8 cellular contexts compared by ENCODE assay signal in the genomic region with DNA sequence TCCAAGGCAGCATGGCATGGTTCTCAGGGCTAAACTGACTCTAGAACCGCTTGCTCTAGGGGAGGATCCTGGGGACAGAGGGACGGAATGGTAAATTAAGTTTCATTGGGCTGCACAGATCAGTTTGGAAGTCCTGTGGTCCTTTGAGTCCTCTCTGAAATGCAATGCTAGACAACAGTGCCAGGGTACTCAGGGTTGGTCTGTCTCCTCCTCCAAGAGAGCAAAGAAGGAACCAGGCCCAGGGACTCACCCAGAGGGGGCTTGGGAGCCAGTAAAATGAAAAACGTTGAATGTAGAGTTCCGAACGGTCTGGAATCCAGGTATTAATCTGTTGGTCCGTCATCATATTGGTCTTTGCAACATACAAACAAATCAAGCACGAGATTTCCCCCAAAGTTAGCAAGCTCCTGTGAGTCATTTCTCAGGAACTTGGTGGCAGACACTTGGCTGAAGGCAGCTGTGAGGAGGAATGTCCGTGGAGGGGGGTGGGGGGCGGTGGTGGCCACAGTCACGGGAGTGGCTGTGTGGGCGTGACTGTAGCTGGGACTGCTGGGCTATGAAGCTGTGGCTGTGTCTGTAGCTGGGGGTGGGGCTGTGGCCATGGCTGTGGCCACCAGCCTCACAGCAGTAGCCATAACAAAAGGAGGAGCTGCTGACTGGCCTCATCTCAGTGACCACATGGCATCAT. TPM values are rescaled to one million over a fixed set of nuclear protein-coding genes. Genes with fewer than 3 reads are reported as not detected.
DNase-seq lines count a peak whose midpoint lies in the region; ATAC-seq, FAIRE-seq and TF ChIP-seq lines count a peak whose summit lies in the region.

No MANE protein-coding gene starts in this region.

- H3K9me2 ChIP-seq in GM23338 (ENCODE audit: insufficient read depth), result no peaks in the 10 kb centered on the region
- no peaks in the 10 kb centered on the region for H3K9me2 ChIP-seq in SK-N-SH

- TF ChIP-seq EP300 in SK-N-SH (IDR thresholded peaks at IDR 0.05; ENCODE audit: borderline replicate concordance in 1 of 2, low read depth in 1 of 2, low read length in 1 of 2), result no peak

- no peak overlapping the region for H3K27ac ChIP-seq in GM23338 (ENCODE audit: low read depth)
- no peak overlapping the region for H3K27ac ChIP-seq in SK-N-SH (ENCODE audit: low read depth in 2 of 2, low read length in 1 of 2)
- H3K27ac ChIP-seq in fibroblast of lung (ENCODE audit: insufficient read depth, low read length), result peak overlapping the region; percentile 61
- no peak overlapping the region for H3K27ac ChIP-seq in rectal smooth muscle tissue (ENCODE audit: low read depth, low read length)

- no peak for FAIRE-seq in D721Med (lab: Jason Lieb, UNC)

- ATAC-seq in GM23338 (no peak), GM18858 (IDR thresholded peaks at IDR 0.05; ENCODE audit: unreplicated experiment) (no peak)

- H3K36me3 Mint-ChIP-seq in GM23338 (ENCODE audit: low read depth), result no peaks in the 10 kb centered on the region

- no peaks in the 10 kb centered on the region for H3F3A ChIP-seq in GM23338 (replicated peaks; ENCODE audit: low read depth)
- H3F3A ChIP-seq in SK-N-SH (replicated peaks; ENCODE audit: insufficient read depth), result no peaks in the 10 kb centered on the region

- no peak overlapping the region; the same call in 1 of the 2 replicates for H3K27ac Mint-ChIP-seq in GM23338

- H3K4me1 ChIP-seq in GM23338 (ENCODE audit: insufficient read depth), result peaks cover 26% of the 10 kb centered on the region
- H3K4me1 ChIP-seq in SK-N-SH (ENCODE audit: control insufficient read depth in 1 of 2, insufficient read depth in 2 of 2, low read depth in 1 of 2, low read length in 1 of 2), result peaks cover 0 to 3% of the 10 kb centered on the region in 2 experiments; a peak in 1 of 4 replicates
- peaks cover 24% of the 10 kb centered on the region for H3K4me1 ChIP-seq in fibroblast of lung (ENCODE audit: control insufficient read depth, extremely low read depth, insufficient read depth, low read length)
- H3K4me1 ChIP-seq in rectal smooth muscle tissue (ENCODE audit: control insufficient read depth, insufficient read depth, low read length), result peaks cover 13% of the 10 kb centered on the region

- H3K4me3 Mint-ChIP-seq in GM23338, result no peak overlapping the region

- H3K9me3 ChIP-seq in SK-N-SH (no peaks in the 10 kb centered on the region), fibroblast of lung (ENCODE audit: control insufficient read depth, insufficient read depth, low read depth, low read length) (no peaks in the 10 kb centered on the region)

- H3K27me3 ChIP-seq in GM23338 (ENCODE audit: insufficient read depth) (no peaks in the 10 kb centered on the region), SK-N-SH (ENCODE audit: insufficient read depth) (no peaks in the 10 kb centered on the region), fibroblast of lung (ENCODE audit: control insufficient read depth, insufficient read depth, low read length) (no peaks in the 10 kb centered on the region), rectal smooth muscle tissue (ENCODE audit: control insufficient read depth, insufficient read depth, low read length) (no peaks in the 10 kb centered on the region)

- no peaks in the 10 kb centered on the region for H4K20me1 ChIP-seq in GM23338 (replicated peaks; ENCODE audit: insufficient read depth)
- no peaks in the 10 kb centered on the region for H4K20me1 ChIP-seq in SK-N-SH (ENCODE audit: insufficient read depth)
- no peaks in the 10 kb centered on the region for H4K20me1 ChIP-seq in fibroblast of lung (ENCODE audit: control insufficient read depth, extremely low read depth, insufficient read depth, low read length)

- no peak overlapping the region for H3K4me3 ChIP-seq in GM23338
- no peak overlapping the region for H3K4me3 ChIP-seq in SK-N-SH (ENCODE audit: low read depth in 2 of 2, low read length in 1 of 2)
- H3K4me3 ChIP-seq in fibroblast of lung (replicated peaks in 1 of 4; ENCODE audit: control extremely low read depth in 1 of 4, insufficient read depth in 1 of 4, low read depth in 3 of 4, low read length in 4 of 4), result no peak overlapping the region
- peak overlapping the region; percentile 25 for H3K4me3 ChIP-seq in rectal smooth muscle tissue (ENCODE audit: low read length)

- POLR2A ChIA-PET in SK-N-SH (lab: Yijun Ruan, JAX), result no interaction called here

- TF ChIP-seq CTCF in GM23338 (conservative IDR thresholded peaks at IDR 0.05; ENCODE audit: low read depth in 2 of 2) (no peak), SK-N-SH (IDR thresholded peaks at IDR 0.05) (no peak), fibroblast of lung (conservative IDR thresholded peaks at IDR 0.05 in 1 of 2, IDR thresholded peaks at IDR 0.05 in 1 of 2; ENCODE audit: low read depth in 1 of 2, low read length in 2 of 2) (no peak), D721Med (IDR thresholded peaks at IDR 0.05; ENCODE audit: insufficient read depth, missing control alignments) (no peak)

- H3K36me3 ChIP-seq in GM23338 (ENCODE audit: insufficient read depth), result no peaks in the 10 kb centered on the region
- H3K36me3 ChIP-seq in SK-N-SH (replicated peaks in 1 of 2; ENCODE audit: control insufficient read depth in 1 of 2, insufficient read depth in 2 of 2, low read length in 1 of 2), result no peaks in the 10 kb centered on the region
- H3K36me3 ChIP-seq in fibroblast of lung (ENCODE audit: control insufficient read depth, insufficient read depth, low read length), result no peaks in the 10 kb centered on the region
- H3K36me3 ChIP-seq in rectal smooth muscle tissue (ENCODE audit: control insufficient read depth, insufficient read depth, low read length), result no peaks in the 10 kb centered on the region

- H3K4me1 Mint-ChIP-seq in GM23338, result peaks cover 40% of the 10 kb centered on the region

- peak; percentile 15 for DNase-seq in GM23338 (ENCODE audit: low spot score)
- DNase-seq in SK-N-SH, result no peak
- peak; percentile 87 to 92 for DNase-seq in fibroblast of lung (ENCODE audit: low read depth in 2 of 2)
- DNase-seq in D721Med (ENCODE audit: insufficient read length, low spot score), result no peak
- no peak for DNase-seq in DMS53 (lab: John Stamatoyannopoulos, UW)
- DNase-seq in cortex of kidney (lab: John Stamatoyannopoulos, UW), result no peak

- H3K4me2 ChIP-seq in GM23338, result peak overlapping the region; percentile 62; the same call in 1 of the 2 replicates
- H3K4me2 ChIP-seq in SK-N-SH, result no peak overlapping the region
- peak overlapping the region; percentile 77 for H3K4me2 ChIP-seq in fibroblast of lung (ENCODE audit: extremely low read depth, insufficient read depth, low read length)

- CTCF ChIA-PET in SK-N-SH (lab: Yijun Ruan, JAX), result no interaction called here

- H3K27me3 Mint-ChIP-seq in GM23338 (ENCODE audit: insufficient read depth, low read depth, poor library complexity), result peaks cover 16% of the 10 kb centered on the region

- TF ChIP-seq RAD21 in SK-N-SH (IDR thresholded peaks at IDR 0.05; ENCODE audit: low read length), result no peak

- WGBS in SK-N-SH (ENCODE audit: low lambda C conversion rate), result 48% methylated on average over 11 of the region's 11 CpGs

- H3K9ac ChIP-seq in SK-N-SH (no peak overlapping the region), fibroblast of lung (ENCODE audit: insufficient read depth, low read length) (no peak overlapping the region), rectal smooth muscle tissue (ENCODE audit: low read length) (no peak overlapping the region)

- no peaks in the 10 kb centered on the region for H3K79me2 ChIP-seq in GM23338 (replicated peaks; ENCODE audit: insufficient read depth)
- H3K79me2 ChIP-seq in SK-N-SH (ENCODE audit: insufficient read depth), result no peaks in the 10 kb centered on the region
- H3K79me2 ChIP-seq in fibroblast of lung (ENCODE audit: control insufficient read depth, insufficient read depth, low read length), result no peaks in the 10 kb centered on the region

- H3K9me3 Mint-ChIP-seq in GM23338, result no peaks in the 10 kb centered on the region

- H2AFZ ChIP-seq in GM23338 (no peak overlapping the region; the same call in 1 of the 2 replicates), SK-N-SH (ENCODE audit: low read depth) (no peak overlapping the region), fibroblast of lung (ENCODE audit: low read length) (no peak overlapping the region)

TF ChIP-seq in GM23338, 12 proteins besides CTCF, POLR2A, EP300 and RAD21 (continues in another document):
- TF ChIP-seq, protein P1, sequence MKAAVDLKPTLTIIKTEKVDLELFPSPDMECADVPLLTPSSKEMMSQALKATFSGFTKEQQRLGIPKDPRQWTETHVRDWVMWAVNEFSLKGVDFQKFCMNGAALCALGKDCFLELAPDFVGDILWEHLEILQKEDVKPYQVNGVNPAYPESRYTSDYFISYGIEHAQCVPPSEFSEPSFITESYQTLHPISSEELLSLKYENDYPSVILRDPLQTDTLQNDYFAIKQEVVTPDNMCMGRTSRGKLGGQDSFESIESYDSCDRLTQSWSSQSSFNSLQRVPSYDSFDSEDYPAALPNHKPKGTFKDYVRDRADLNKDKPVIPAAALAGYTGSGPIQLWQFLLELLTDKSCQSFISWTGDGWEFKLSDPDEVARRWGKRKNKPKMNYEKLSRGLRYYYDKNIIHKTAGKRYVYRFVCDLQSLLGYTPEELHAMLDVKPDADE (IDR thresholded peaks at IDR 0.05), result no peak

TF ChIP-seq in SK-N-SH, 30 proteins besides CTCF, POLR2A, EP300 and RAD21 (continues in another document):
- TF ChIP-seq POLR2AphosphoS5 (IDR thresholded peaks at IDR 0.05; ENCODE audit: low read depth, low read length), result no peak
- TF ChIP-seq, protein P2, sequence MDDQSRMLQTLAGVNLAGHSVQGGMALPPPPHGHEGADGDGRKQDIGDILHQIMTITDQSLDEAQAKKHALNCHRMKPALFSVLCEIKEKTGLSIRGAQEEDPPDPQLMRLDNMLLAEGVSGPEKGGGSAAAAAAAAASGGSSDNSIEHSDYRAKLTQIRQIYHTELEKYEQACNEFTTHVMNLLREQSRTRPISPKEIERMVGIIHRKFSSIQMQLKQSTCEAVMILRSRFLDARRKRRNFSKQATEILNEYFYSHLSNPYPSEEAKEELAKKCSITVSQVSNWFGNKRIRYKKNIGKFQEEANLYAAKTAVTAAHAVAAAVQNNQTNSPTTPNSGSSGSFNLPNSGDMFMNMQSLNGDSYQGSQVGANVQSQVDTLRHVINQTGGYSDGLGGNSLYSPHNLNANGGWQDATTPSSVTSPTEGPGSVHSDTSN (IDR thresholded peaks at IDR 0.05), result peak; percentile 17; the same call in 1 of the 2 replicates
- no peak for TF ChIP-seq MXI1 (IDR thresholded peaks at IDR 0.05; ENCODE audit: low read depth, low read length)

RNA-seq across cellular contexts. Expression of a gene that starts 40.8 kb away (rescaled TPM):
- 23.8 and 26.7 TPM in 2 replicates for total RNA-seq in GM23338 (2014; rRNA removed; shearing (Covaris generic))
- polyA plus RNA-seq in GM23338 (2016; fragmentation: Nextera tagmentation; extraction: Ambion mirVana), result 13.6 and 13.9 TPM in 2 replicates
- 3.2 and 3.6 TPM in 2 replicates for polyA plus RNA-seq in SK-N-SH (2012; rRNA removed)
- polyA plus RNA-seq in SK-N-SH (2012; cell fraction: cytosol; rRNA removed), result 5.4 and 6.1 TPM in 2 replicates
- 1.7 and 4.1 TPM in 2 replicates for polyA plus RNA-seq in SK-N-SH (2012; cell fraction: nucleus; rRNA removed)
- 10.3 and 15.5 TPM in 2 replicates for total RNA-seq in fibroblast of lung
- polyA plus RNA-seq in fibroblast of lung, result 9.9 and 12.4 TPM in 2 replicates
- 8.2 and 10.5 TPM in 2 replicates for polyA plus RNA-seq in fibroblast of lung (2012)
- 2.4 and 3.5 TPM in 2 replicates for polyA minus RNA-seq in fibroblast of lung (ENCODE audit: low replicate concordance)

Comparison
In these comparisons a context has a peak if more than half of its experiments do, and no peak if none do; other contexts are left out.
1. DNase-seq: peak in GM23338 (single experiment) and fibroblast of lung (2 of 2); none in SK-N-SH (single experiment), D721Med (single experiment), DMS53 (single experiment) and cortex of kidney (single experiment).